Comparison of ENCODE assay signal across 9 cellular contexts in the genomic region with DNA sequence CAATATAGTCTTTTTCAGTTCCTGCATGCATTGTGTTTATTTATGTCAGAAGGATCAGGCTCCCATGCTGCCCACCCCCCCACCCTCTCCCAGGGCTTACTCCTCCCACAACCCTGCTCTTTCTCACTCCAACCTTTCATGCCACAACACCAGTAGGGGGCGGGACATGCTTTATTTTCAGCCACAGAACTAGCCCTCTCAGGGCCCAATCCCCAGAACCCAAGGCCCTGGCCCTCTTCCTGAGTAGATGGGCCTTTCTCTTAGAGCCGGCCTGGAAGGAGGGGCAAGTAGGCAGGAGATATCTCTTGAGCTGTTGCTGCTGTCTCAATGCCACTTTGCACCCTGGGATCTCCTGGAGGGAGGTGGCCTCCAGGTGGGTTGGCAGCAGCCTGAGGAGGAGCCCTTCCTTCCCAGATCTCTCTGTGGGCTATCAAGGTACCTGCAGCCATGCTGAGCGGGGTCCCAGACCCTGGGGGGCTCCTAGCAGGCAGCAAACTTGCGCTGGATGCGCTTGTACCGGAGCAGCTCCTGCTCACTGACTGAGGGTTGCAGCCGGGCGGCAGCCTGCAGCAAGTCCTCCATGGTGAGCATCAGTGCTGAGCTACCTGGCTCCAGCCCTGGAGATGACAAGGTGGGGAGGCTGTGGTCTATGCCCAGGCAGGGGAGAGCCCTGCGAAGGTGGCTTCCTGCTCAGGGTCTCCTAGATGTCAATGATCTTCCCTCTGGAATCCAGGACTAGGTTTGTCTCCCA. TPM values are rescaled to one million over a fixed set of nuclear protein-coding genes. Genes with fewer than 3 reads are reported as not detected.
DNase-seq lines count a peak whose midpoint lies in the region; ATAC-seq and TF ChIP-seq lines count a peak whose summit lies in the region.
"Had no signal": no experiment of that assay in that cellular context is flagged by ENCODE, and none has a peak within 500 bp of the region (broad histone marks: within the 10 kb centered on the region; RNA-seq: fewer than 3 reads in every experiment).

No MANE protein-coding gene starts in this region.

- DNase-seq in NCI-H748 (lab: John Stamatoyannopoulos, UW; ENCODE audit: unreplicated experiment) (peak; percentile 29), NCI-H748 treated with DMSO at 0.1 percent for 48 hours (lab: John Stamatoyannopoulos, UW) (no peak), MG63 (peak; percentile 17), kidney epithelial cell (ENCODE audit: low read depth) (no peak), posterior vena cava (ENCODE audit: low spot score) (no peak), coronary artery (ENCODE audit: low spot score) (no peak), middle frontal gyrus (ENCODE audit: extremely low spot score, low spot score) (no peak)
- DNase-seq in activated CD8-positive, alpha-beta T cell treated with anti-CD3 and anti-CD28 coated beads for 36 hours, result peak; percentile 74

- H3K4me3 ChIP-seq in MG63 (no peak overlapping the region), kidney epithelial cell (ENCODE audit: low read depth, low read length) (no peak overlapping the region), coronary artery (no peak overlapping the region)
- H3K4me3 ChIP-seq: pancreas had no signal

- no peaks in the 10 kb centered on the region for H3K9me3 ChIP-seq in MG63
- H3K9me3 ChIP-seq: pancreas had no signal

- ATAC-seq in activated CD8-positive, alpha-beta T cell treated with anti-CD3 and anti-CD28 coated beads for 36 hours, result peak; percentile 73
- ATAC-seq: pancreas had no signal

- H3K36me3 ChIP-seq in MG63 (no peaks in the 10 kb centered on the region), kidney epithelial cell (ENCODE audit: control insufficient read depth, insufficient read depth, low read length) (peaks cover 1% of the 10 kb centered on the region)

- no peaks in the 10 kb centered on the region for H3K9me3 Mint-ChIP-seq in activated CD8-positive, alpha-beta T cell treated with anti-CD3 and anti-CD28 coated beads for 36 hours

- no peaks in the 10 kb centered on the region for H3K27me3 ChIP-seq in MG63
- H3K27me3 ChIP-seq in kidney epithelial cell (ENCODE audit: control insufficient read depth, insufficient read depth, low read length), result peaks cover 3% of the 10 kb centered on the region
- H3K27me3 ChIP-seq: pancreas had no signal

- H3K4me3 Mint-ChIP-seq in activated CD8-positive, alpha-beta T cell treated with anti-CD3 and anti-CD28 coated beads for 36 hours, result no peak overlapping the region

- peaks cover 8% of the 10 kb centered on the region for H3K4me1 Mint-ChIP-seq in activated CD8-positive, alpha-beta T cell treated with anti-CD3 and anti-CD28 coated beads for 36 hours (ENCODE audit: low read depth)

- no peak overlapping the region for H3K27ac Mint-ChIP-seq in activated CD8-positive, alpha-beta T cell treated with anti-CD3 and anti-CD28 coated beads for 36 hours

- H3K36me3 Mint-ChIP-seq in activated CD8-positive, alpha-beta T cell treated with anti-CD3 and anti-CD28 coated beads for 36 hours (ENCODE audit: low read depth), result peaks cover 2% of the 10 kb centered on the region

- no peak overlapping the region for H3K27ac ChIP-seq in coronary artery
- H3K27ac ChIP-seq: pancreas had no signal

- TF ChIP-seq CTCF in activated CD8-positive, alpha-beta T cell treated with anti-CD3 and anti-CD28 coated beads for 36 hours (IDR thresholded peaks at IDR 0.05), result peak; percentile 21
- TF ChIP-seq CTCF in kidney epithelial cell (IDR thresholded peaks at IDR 0.05; ENCODE audit: insufficient read depth, low read length, poor library complexity, severe bottlenecking) (peak; percentile 34), coronary artery (IDR thresholded peaks at IDR 0.05) (no peak)

- intact Hi-C loops in activated CD8-positive, alpha-beta T cell treated with anti-CD3 and anti-CD28 coated beads for 36 hours (cut with micrococcal nuclease), result no loop called here
- intact Hi-C loops in posterior vena cava (cut with DNase I), result no loop called here

- CTCF ChIA-PET in activated CD8-positive, alpha-beta T cell treated with anti-CD3 and anti-CD28 coated beads for 36 hours (lab: Charles Lee), result interaction anchor here (0.5 to 1.5 kb wide), 6 partner anchors 11 to 370 kb away, joined by 3 to 5 read pairs (median 3); no protein-coding TSS in a partner anchor

- POLR2A ChIA-PET in activated CD8-positive, alpha-beta T cell treated with anti-CD3 and anti-CD28 coated beads for 36 hours (lab: Charles Lee), result interaction anchor here (0.9 to 3.0 kb wide), 4 partner anchors 11 to 34 kb away, joined by 3 to 12 read pairs (median 4); partner anchors contain the start of genes PEX6 and PPP2R5D

- H3K27me3 Mint-ChIP-seq in activated CD8-positive, alpha-beta T cell treated with anti-CD3 and anti-CD28 coated beads for 36 hours, result no peaks in the 10 kb centered on the region

RNA-seq across cellular contexts. Expression of gene GNMT, which starts 3.5 kb away (rescaled TPM):
- not detected in 2 replicates for total RNA-seq in MG63 (2014; rRNA removed; shearing (Covaris generic); ENCODE audit: low replicate concordance)
- under 1 TPM; 0.25 to 0.38 TPM for total RNA-seq in activated CD8-positive, alpha-beta T cell treated with anti-CD3 and anti-CD28 coated beads for 36 hours
- not detected in 2 replicates for total RNA-seq in kidney epithelial cell
- total RNA-seq in posterior vena cava, result not detected

RNA-seq across cellular contexts. Expression of gene PEX6, which starts 15.0 kb away (rescaled TPM):
- 17.7 and 33.5 TPM in 2 replicates for total RNA-seq in MG63 (2014; rRNA removed; shearing (Covaris generic); ENCODE audit: low replicate concordance)
- 1 to 10 TPM; 7.3 to 9.0 TPM for total RNA-seq in activated CD8-positive, alpha-beta T cell treated with anti-CD3 and anti-CD28 coated beads for 36 hours
- 40.7 and 45.0 TPM in 2 replicates for total RNA-seq in kidney epithelial cell
- 10 to 100 TPM in 1 of 2 donors, 1 to 10 TPM in 1; 8.8 to 12.8 TPM for total RNA-seq in posterior vena cava

RNA-seq across cellular contexts. Expression of gene PPP2R5D, which starts 20.3 kb away (rescaled TPM):
- 27.4 and 37.3 TPM in 2 replicates for total RNA-seq in MG63 (2014; rRNA removed; shearing (Covaris generic); ENCODE audit: low replicate concordance)
- 10 to 100 TPM; 41.6 to 47.5 TPM for total RNA-seq in activated CD8-positive, alpha-beta T cell treated with anti-CD3 and anti-CD28 coated beads for 36 hours
- total RNA-seq in kidney epithelial cell (33.4 and 66.2 TPM in 2 replicates), posterior vena cava (10 to 100 TPM; 26.0 to 33.5 TPM)

RNA-seq across cellular contexts. Expression of gene CNPY3, which starts 34.8 kb away (rescaled TPM):
- total RNA-seq in MG63 (2014; rRNA removed; shearing (Covaris generic); ENCODE audit: low replicate concordance), result 25.2 and 27.2 TPM in 2 replicates
- total RNA-seq in activated CD8-positive, alpha-beta T cell treated with anti-CD3 and anti-CD28 coated beads for 36 hours, result 10 to 100 TPM; 46.2 to 46.8 TPM
- total RNA-seq in kidney epithelial cell, result 56.5 and 57.8 TPM in 2 replicates
- 10 to 100 TPM; 20.8 to 33.7 TPM for total RNA-seq in posterior vena cava

RNA-seq across cellular contexts. Expression of gene PTCRA, which starts 48.2 kb away (rescaled TPM):
- total RNA-seq in MG63 (2014; rRNA removed; shearing (Covaris generic); ENCODE audit: low replicate concordance), result not detected in 2 replicates
- total RNA-seq in activated CD8-positive, alpha-beta T cell treated with anti-CD3 and anti-CD28 coated beads for 36 hours, result not detected
- total RNA-seq in kidney epithelial cell (not detected in 2 replicates), posterior vena cava (not detected)

Comparison
In these comparisons a context has a peak if more than half of its experiments do, and no peak if none do; other contexts are left out.
1. DNase-seq: peak in NCI-H748 (single experiment), MG63 (single experiment) and activated CD8-positive, alpha-beta T cell treated with anti-CD3 and anti-CD28 coated beads for 36 hours (single experiment); none in NCI-H748 treated with DMSO at 0.1 percent for 48 hours (single experiment), kidney epithelial cell (single experiment), posterior vena cava (single experiment), coronary artery (single experiment) and middle frontal gyrus (single experiment).